22 cellular contexts compared by ENCODE assay signal in genomic region chr12:29572938-29573337, GRCh38.
DNase-seq lines count a peak whose midpoint lies in the region; ATAC-seq and TF ChIP-seq lines count a peak whose summit lies in the region.
"Had no signal": no experiment of that assay in that cellular context is flagged by ENCODE, and none has a peak within 500 bp of the region (broad histone marks: within the 10 kb centered on the region; RNA-seq: fewer than 3 reads in every experiment).

No MANE protein-coding gene starts in this region.

- peak; percentile 18 for ATAC-seq in naive thymus-derived CD4-positive, alpha-beta T cell
- no peak for ATAC-seq in stimulated activated memory B cell treated with anti-CD40 and anti-IgM and Interleukin-4, amounts not matched to agents 10 μg/mL and 1 μg/mL and 100 μg/mL, for 72 hours
- ATAC-seq: GM12878, HCT116, Right ventricle myocardium inferior had no signal

- H3K36me3 ChIP-seq in cardiac muscle cell (no peaks in the 10 kb centered on the region), right atrium auricular region (peaks cover 14% of the 10 kb centered on the region), A673 (ENCODE audit: insufficient read depth, low read length, poor library complexity, severe bottlenecking) (no peaks in the 10 kb centered on the region)
- H3K36me3 ChIP-seq in naive thymus-derived CD4-positive, alpha-beta T cell (ENCODE audit: control insufficient read depth in 2 of 3, insufficient read depth in 3 of 3, low read length in 3 of 3), result no peaks in the 10 kb centered on the region

- CTCF ChIA-PET in naive thymus-derived CD4-positive, alpha-beta T cell (lab: Charles Lee), result no interaction called here
- CTCF ChIA-PET in A673 (lab: Charles Lee), result no interaction called here

- H3K9me3 Mint-ChIP-seq in naive thymus-derived CD4-positive, alpha-beta T cell, result no peaks in the 10 kb centered on the region
- no peaks in the 10 kb centered on the region for H3K9me3 Mint-ChIP-seq in stimulated activated memory B cell treated with anti-CD40 and anti-IgM and Interleukin-4, amounts not matched to agents 10 μg/mL and 1 μg/mL and 100 μg/mL, for 72 hours
- H3K9me3 Mint-ChIP-seq: CD4-positive, alpha-beta memory T cell had no signal

- peaks cover 0 to 10% (median 4%) of the 10 kb centered on the region in 5 donors for H3K27me3 Mint-ChIP-seq in naive thymus-derived CD4-positive, alpha-beta T cell
- peaks cover 9% of the 10 kb centered on the region for H3K27me3 Mint-ChIP-seq in stimulated activated memory B cell treated with anti-CD40 and anti-IgM and Interleukin-4, amounts not matched to agents 10 μg/mL and 1 μg/mL and 100 μg/mL, for 72 hours

- H3K27ac ChIP-seq in cardiac muscle cell, result no peak overlapping the region
- no peak overlapping the region for H3K27ac ChIP-seq in right atrium auricular region
- no peak overlapping the region for H3K27ac ChIP-seq in naive thymus-derived CD4-positive, alpha-beta T cell (ENCODE audit: low read depth, low read length)
- no peak overlapping the region for H3K27ac ChIP-seq in A673 (ENCODE audit: low read depth, low read length, poor library complexity, severe bottlenecking)
- H3K27ac ChIP-seq: PC-9 had no signal

- no peak overlapping the region for H3K27ac Mint-ChIP-seq in naive thymus-derived CD4-positive, alpha-beta T cell
- H3K27ac Mint-ChIP-seq in stimulated activated memory B cell treated with anti-CD40 and anti-IgM and Interleukin-4, amounts not matched to agents 10 μg/mL and 1 μg/mL and 100 μg/mL, for 72 hours, result no peak overlapping the region
- H3K27ac Mint-ChIP-seq: CD4-positive, alpha-beta memory T cell had no signal

- peaks cover 2% of the 10 kb centered on the region for H3K4me1 ChIP-seq in cardiac muscle cell (ENCODE audit: low read depth)
- peaks cover 0 to 8% of the 10 kb centered on the region in 2 donors for H3K4me1 ChIP-seq in right atrium auricular region
- H3K4me1 ChIP-seq in naive thymus-derived CD4-positive, alpha-beta T cell (ENCODE audit: control insufficient read depth in 2 of 2, insufficient read depth in 2 of 2, low read length in 2 of 2), result no peaks in the 10 kb centered on the region
- H3K4me1 ChIP-seq in A673 (ENCODE audit: insufficient read depth, low read length, poor library complexity, severe bottlenecking), result no peaks in the 10 kb centered on the region

- no peaks in the 10 kb centered on the region for H3K27me3 ChIP-seq in cardiac muscle cell
- no peaks in the 10 kb centered on the region for H3K27me3 ChIP-seq in right atrium auricular region
- H3K27me3 ChIP-seq in naive thymus-derived CD4-positive, alpha-beta T cell (ENCODE audit: control insufficient read depth in 2 of 2, insufficient read depth in 2 of 2, low read length in 2 of 2), result no peaks in the 10 kb centered on the region
- peaks cover 9% of the 10 kb centered on the region for H3K27me3 ChIP-seq in A673 (replicated peaks; ENCODE audit: insufficient read depth, low read depth, low read length, poor library complexity)

- TF ChIP-seq CTCF in cardiac muscle cell (IDR thresholded peaks at IDR 0.05; ENCODE audit: low read depth, low read length), result no peak
- TF ChIP-seq CTCF in right atrium auricular region (IDR thresholded peaks at IDR 0.05), result no peak
- TF ChIP-seq CTCF in choroid plexus epithelial cell (conservative IDR thresholded peaks at IDR 0.05; ENCODE audit: low read depth, low read length), result no peak
- no peak for TF ChIP-seq CTCF in A673 (conservative IDR thresholded peaks at IDR 0.05; ENCODE audit: low read depth, low read length)

- POLR2A ChIA-PET in naive thymus-derived CD4-positive, alpha-beta T cell (lab: Charles Lee), result no interaction called here
- POLR2A ChIA-PET in A673 (lab: Charles Lee; ENCODE audit: low non-redundant PET), result no interaction called here

- peaks cover 0 to 4% (median 0%) of the 10 kb centered on the region in 7 donors for H3K4me1 Mint-ChIP-seq in naive thymus-derived CD4-positive, alpha-beta T cell
- no peaks in the 10 kb centered on the region for H3K4me1 Mint-ChIP-seq in stimulated activated memory B cell treated with anti-CD40 and anti-IgM and Interleukin-4, amounts not matched to agents 10 μg/mL and 1 μg/mL and 100 μg/mL, for 72 hours
- H3K4me1 Mint-ChIP-seq: CD4-positive, alpha-beta memory T cell had no signal

- BruUV-seq in A673 (replicated peaks; lab: Mats Ljungman, UMichigan), result no TSS peak

- H3K36me3 Mint-ChIP-seq in naive thymus-derived CD4-positive, alpha-beta T cell, result no peaks in the 10 kb centered on the region
- no peaks in the 10 kb centered on the region for H3K36me3 Mint-ChIP-seq in stimulated activated memory B cell treated with anti-CD40 and anti-IgM and Interleukin-4, amounts not matched to agents 10 μg/mL and 1 μg/mL and 100 μg/mL, for 72 hours
- H3K36me3 Mint-ChIP-seq: CD4-positive, alpha-beta memory T cell had no signal

- H3K9me3 ChIP-seq in cardiac muscle cell (ENCODE audit: low read depth), result no peaks in the 10 kb centered on the region
- no peaks in the 10 kb centered on the region for H3K9me3 ChIP-seq in right atrium auricular region
- H3K9me3 ChIP-seq in naive thymus-derived CD4-positive, alpha-beta T cell (ENCODE audit: control insufficient read depth in 2 of 3, low read length in 3 of 3), result no peaks in the 10 kb centered on the region
- no peaks in the 10 kb centered on the region for H3K9me3 ChIP-seq in A673 (ENCODE audit: low read depth, low read length, poor library complexity, severe bottlenecking)

- peak; percentile 10 to 31 for DNase-seq in cardiac muscle cell (ENCODE audit: low read depth in 1 of 2, low spot score in 1 of 2)
- no peak for DNase-seq in right atrium auricular region (ENCODE audit: low spot score)
- DNase-seq in choroid plexus epithelial cell (ENCODE audit: low read depth), result peak; percentile 57
- no peak for DNase-seq in naive thymus-derived CD4-positive, alpha-beta T cell
- no peak for DNase-seq in GM19240 (ENCODE audit: insufficient read length, low spot score)
- DNase-seq in A673 (ENCODE audit: low spot score), result no peak
- DNase-seq: AML-193; C1 segment of cervical spinal cord; CD4-positive, alpha-beta memory T cell; COR-L47; IMR-90; KG1; MM.1S; NCI-H1048; NCI-H1417; NCI-H2029 treated with DMSO at 0.1 percent for 48 hours; NCI-H526 treated with DMSO at 0.1 percent for 48 hours; PC-9 had no signal

- no peak overlapping the region for H3K4me3 Mint-ChIP-seq in naive thymus-derived CD4-positive, alpha-beta T cell
- H3K4me3 Mint-ChIP-seq in stimulated activated memory B cell treated with anti-CD40 and anti-IgM and Interleukin-4, amounts not matched to agents 10 μg/mL and 1 μg/mL and 100 μg/mL, for 72 hours, result no peak overlapping the region
- H3K4me3 Mint-ChIP-seq: CD4-positive, alpha-beta memory T cell had no signal

- intact Hi-C loops in naive thymus-derived CD4-positive, alpha-beta T cell (cut with micrococcal nuclease), result no loop called here
- intact Hi-C loops in A673 (cut with micrococcal nuclease; ENCODE audit: unreplicated experiment), result no loop called here

- H3K4me3 ChIP-seq in cardiac muscle cell (no peak overlapping the region), right atrium auricular region (no peak overlapping the region), choroid plexus epithelial cell (ENCODE audit: low read depth, low read length) (no peak overlapping the region), A673 (ENCODE audit: low read depth, low read length, poor library complexity, severe bottlenecking) (no peak overlapping the region)
- no peak overlapping the region for H3K4me3 ChIP-seq in naive thymus-derived CD4-positive, alpha-beta T cell (ENCODE audit: low read length)
- H3K4me3 ChIP-seq: GM12878, PC-9 had no signal

Comparison
In these comparisons a context has a peak if more than half of its experiments do, and no peak if none do; other contexts are left out.
1. DNase-seq: peak in cardiac muscle cell (2 of 2) and choroid plexus epithelial cell (single experiment); none in right atrium auricular region (single experiment), naive thymus-derived CD4-positive, alpha-beta T cell (0 of 9), GM19240 (single experiment) and A673 (single experiment).